2 cellular contexts compared by ENCODE assay signal in the genomic region with DNA sequence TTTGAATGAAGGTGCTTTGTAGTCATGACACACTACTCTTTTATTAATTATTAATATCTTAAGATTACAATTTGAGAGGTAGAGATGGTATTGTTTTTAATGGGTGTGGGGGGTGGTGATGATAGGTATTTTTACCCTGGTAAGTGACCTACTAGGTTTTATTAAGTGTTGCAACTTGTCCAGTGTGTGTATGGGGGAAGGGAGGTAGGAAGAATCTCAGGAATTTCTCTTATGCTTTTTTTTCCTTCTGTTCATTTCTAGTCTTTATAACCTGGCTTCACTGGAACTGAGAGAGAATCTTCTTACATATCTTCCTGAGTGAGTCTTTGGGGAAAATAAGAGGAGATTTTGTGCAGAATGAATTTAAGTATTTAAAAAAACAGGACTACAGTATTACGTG.
TF ChIP-seq lines count a peak whose summit lies in the region.

No MANE protein-coding gene starts in this region.

TF ChIP-seq in IMR-90, 13 proteins besides CTCF, POLR2A, EP300 and RAD21:
- no peak for TF ChIP-seq RFX5 (IDR thresholded peaks at IDR 0.05; ENCODE audit: low read depth, low read length)
- TF ChIP-seq, protein P1, sequence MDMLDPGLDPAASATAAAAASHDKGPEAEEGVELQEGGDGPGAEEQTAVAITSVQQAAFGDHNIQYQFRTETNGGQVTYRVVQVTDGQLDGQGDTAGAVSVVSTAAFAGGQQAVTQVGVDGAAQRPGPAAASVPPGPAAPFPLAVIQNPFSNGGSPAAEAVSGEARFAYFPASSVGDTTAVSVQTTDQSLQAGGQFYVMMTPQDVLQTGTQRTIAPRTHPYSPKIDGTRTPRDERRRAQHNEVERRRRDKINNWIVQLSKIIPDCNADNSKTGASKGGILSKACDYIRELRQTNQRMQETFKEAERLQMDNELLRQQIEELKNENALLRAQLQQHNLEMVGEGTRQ (IDR thresholded peaks at IDR 0.05; ENCODE audit: low read depth, low read length): no peak
- no peak for TF ChIP-seq MXI1 (IDR thresholded peaks at IDR 0.05; ENCODE audit: borderline replicate concordance, low read depth, low read length)
- TF ChIP-seq BHLHE40 (IDR thresholded peaks at IDR 0.05; ENCODE audit: low read depth, low read length): no peak
- TF ChIP-seq CEBPB (IDR thresholded peaks at IDR 0.05; ENCODE audit: low read depth, low read length): no peak
- no peak for TF ChIP-seq MAFK (IDR thresholded peaks at IDR 0.05; ENCODE audit: low read depth, low read length)
- TF ChIP-seq MAZ (IDR thresholded peaks at IDR 0.05; ENCODE audit: borderline replicate concordance, low read depth, low read length): no peak
- no peak for TF ChIP-seq FOS (IDR thresholded peaks at IDR 0.05; ENCODE audit: low read depth, low read length)
- TF ChIP-seq NFE2L2 (IDR thresholded peaks at IDR 0.05; ENCODE audit: low read depth, low read length): no peak
- no peak for TF ChIP-seq SMC3 (IDR thresholded peaks at IDR 0.05; ENCODE audit: low read depth, low read length)
- TF ChIP-seq, protein P2, sequence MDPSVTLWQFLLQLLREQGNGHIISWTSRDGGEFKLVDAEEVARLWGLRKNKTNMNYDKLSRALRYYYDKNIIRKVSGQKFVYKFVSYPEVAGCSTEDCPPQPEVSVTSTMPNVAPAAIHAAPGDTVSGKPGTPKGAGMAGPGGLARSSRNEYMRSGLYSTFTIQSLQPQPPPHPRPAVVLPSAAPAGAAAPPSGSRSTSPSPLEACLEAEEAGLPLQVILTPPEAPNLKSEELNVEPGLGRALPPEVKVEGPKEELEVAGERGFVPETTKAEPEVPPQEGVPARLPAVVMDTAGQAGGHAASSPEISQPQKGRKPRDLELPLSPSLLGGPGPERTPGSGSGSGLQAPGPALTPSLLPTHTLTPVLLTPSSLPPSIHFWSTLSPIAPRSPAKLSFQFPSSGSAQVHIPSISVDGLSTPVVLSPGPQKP (IDR thresholded peaks at IDR 0.05; ENCODE audit: borderline replicate concordance, low read depth, low read length): no peak
- TF ChIP-seq RCOR1 (IDR thresholded peaks at IDR 0.05; ENCODE audit: insufficient replicate concordance, low read length): no peak
- no peak for TF ChIP-seq CHD1 (IDR thresholded peaks at IDR 0.05; ENCODE audit: low read depth, low read length)

TF ChIP-seq in endothelial cell of umbilical vein, 7 proteins besides CTCF, POLR2A, EP300 and RAD21:
- TF ChIP-seq EZH2 (IDR thresholded peaks at IDR 0.05; ENCODE audit: borderline replicate concordance, low read depth, low read length, severe bottlenecking) (no peak), JUN (IDR thresholded peaks at IDR 0.05; ENCODE audit: borderline replicate concordance, insufficient read depth, insufficient read length, low read depth) (no peak), MYC (IDR thresholded peaks at IDR 0.05; ENCODE audit: low read depth, low read length) (no peak)
